In genomic region chr9:137919649-137920101, GRCh38 we compare ENCODE assay signal across 1 cellular context.
TF ChIP-seq lines count a peak whose summit lies in the region.

No MANE protein-coding gene starts in this region.

TF ChIP-seq in WTC11, 78 proteins besides CTCF, POLR2A, EP300 and RAD21 (continued from another document):
- TF ChIP-seq AFF4 (CRISPR knock-in tag; IDR thresholded peaks at IDR 0.05; ENCODE audit: borderline replicate concordance) (no peak), IRF1 (CRISPR knock-in tag; IDR thresholded peaks at IDR 0.05) (no peak), ATF1 (CRISPR knock-in tag; IDR thresholded peaks at IDR 0.05) (no peak), IRF2 (CRISPR knock-in tag; IDR thresholded peaks at IDR 0.05; ENCODE audit: borderline replicate concordance, low read depth) (no peak), RELA (CRISPR knock-in tag; IDR thresholded peaks at IDR 0.05; ENCODE audit: borderline replicate concordance) (no peak), ESRRA (CRISPR knock-in tag; IDR thresholded peaks at IDR 0.05; ENCODE audit: borderline replicate concordance) (no peak), ZNF317 (CRISPR knock-in tag; IDR thresholded peaks at IDR 0.05; ENCODE audit: borderline replicate concordance, low read depth) (no peak), PRRX2 (CRISPR knock-in tag; IDR thresholded peaks at IDR 0.05) (no peak), SMAD3 (CRISPR knock-in tag; IDR thresholded peaks at IDR 0.05; ENCODE audit: borderline replicate concordance) (no peak)
- TF ChIP-seq, protein P1, sequence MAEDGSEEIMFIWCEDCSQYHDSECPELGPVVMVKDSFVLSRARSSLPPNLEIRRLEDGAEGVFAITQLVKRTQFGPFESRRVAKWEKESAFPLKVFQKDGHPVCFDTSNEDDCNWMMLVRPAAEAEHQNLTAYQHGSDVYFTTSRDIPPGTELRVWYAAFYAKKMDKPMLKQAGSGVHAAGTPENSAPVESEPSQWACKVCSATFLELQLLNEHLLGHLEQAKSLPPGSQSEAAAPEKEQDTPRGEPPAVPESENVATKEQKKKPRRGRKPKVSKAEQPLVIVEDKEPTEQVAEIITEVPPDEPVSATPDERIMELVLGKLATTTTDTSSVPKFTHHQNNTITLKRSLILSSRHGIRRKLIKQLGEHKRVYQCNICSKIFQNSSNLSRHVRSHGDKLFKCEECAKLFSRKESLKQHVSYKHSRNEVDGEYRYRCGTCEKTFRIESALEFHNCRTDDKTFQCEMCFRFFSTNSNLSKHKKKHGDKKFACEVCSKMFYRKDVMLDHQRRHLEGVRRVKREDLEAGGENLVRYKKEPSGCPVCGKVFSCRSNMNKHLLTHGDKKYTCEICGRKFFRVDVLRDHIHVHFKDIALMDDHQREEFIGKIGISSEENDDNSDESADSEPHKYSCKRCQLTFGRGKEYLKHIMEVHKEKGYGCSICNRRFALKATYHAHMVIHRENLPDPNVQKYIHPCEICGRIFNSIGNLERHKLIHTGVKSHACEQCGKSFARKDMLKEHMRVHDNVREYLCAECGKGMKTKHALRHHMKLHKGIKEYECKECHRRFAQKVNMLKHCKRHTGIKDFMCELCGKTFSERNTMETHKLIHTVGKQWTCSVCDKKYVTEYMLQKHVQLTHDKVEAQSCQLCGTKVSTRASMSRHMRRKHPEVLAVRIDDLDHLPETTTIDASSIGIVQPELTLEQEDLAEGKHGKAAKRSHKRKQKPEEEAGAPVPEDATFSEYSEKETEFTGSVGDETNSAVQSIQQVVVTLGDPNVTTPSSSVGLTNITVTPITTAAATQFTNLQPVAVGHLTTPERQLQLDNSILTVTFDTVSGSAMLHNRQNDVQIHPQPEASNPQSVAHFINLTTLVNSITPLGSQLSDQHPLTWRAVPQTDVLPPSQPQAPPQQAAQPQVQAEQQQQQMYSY (CRISPR knock-in tag; IDR thresholded peaks at IDR 0.05): no peak
